In genomic region chr7:158740013-158740656, GRCh38 we compare ENCODE assay signal across 9 cellular contexts. TPM values are rescaled to one million over a fixed set of nuclear protein-coding genes. Genes with fewer than 3 reads are reported as not detected.
DNase-seq lines count a peak whose midpoint lies in the region; ATAC-seq, FAIRE-seq and TF ChIP-seq lines count a peak whose summit lies in the region.
"Had no signal": no experiment of that assay in that cellular context is flagged by ENCODE, and none has a peak within 500 bp of the region (broad histone marks: within the 10 kb centered on the region; RNA-seq: fewer than 3 reads in every experiment).

No MANE protein-coding gene starts in this region.

- in situ Hi-C loops in HAP-1 (cut with MboI; ENCODE audit: low sequenced_read_pairs): no loop called here

- no TSS peak for BruUV-seq in endothelial cell of umbilical vein (replicated peaks; lab: Mats Ljungman, UMichigan)

- TF ChIP-seq POLR2A in endothelial cell of umbilical vein (IDR thresholded peaks at IDR 0.05; ENCODE audit: low read depth, low read length): no peak

- DNase-seq in EH (ENCODE audit: low read depth): peak; percentile 88
- DNase-seq in OCI-M1 (lab: John Stamatoyannopoulos, UW): peak; percentile 3
- peak; percentile 89 for DNase-seq in endothelial cell of umbilical vein (ENCODE audit: low read depth, low spot score)
- no peak for DNase-seq in NCI-H1694 (lab: John Stamatoyannopoulos, UW)
- no peak for DNase-seq in NCI-H446 treated with DMSO at 0.1 percent for 48 hours (lab: John Stamatoyannopoulos, UW)
- DNase-seq in HAP-1 (ENCODE audit: low spot score in 2 of 2): no peak
- DNase-seq: NCI-H1694 treated with DMSO at 0.1 percent for 48 hours had no signal

- CTCF ChIA-PET in endothelial cell of umbilical vein (lab: Charles Lee): interaction anchor here (0.7 to 4.3 kb wide), 18 partner anchors 13 to 239 kb away, joined by 3 to 39 read pairs (median 4); partner anchors contain the start of genes ESYT2 and NCAPG2

- no peak for ATAC-seq in HG03159 (IDR thresholded peaks at IDR 0.05; ENCODE audit: unreplicated experiment)

- POLR2A ChIA-PET in endothelial cell of umbilical vein (lab: Charles Lee): interaction anchor here (1.3 to 2.4 kb wide), 2 partner anchors 9 to 35 kb away, joined by 3 to 12 read pairs; partner anchors contain the start of gene NCAPG2

- H3K27me3 ChIP-seq in endothelial cell of umbilical vein (ENCODE audit: control insufficient read depth in 2 of 2, insufficient read depth in 2 of 2, low read length in 2 of 2) (no peaks in the 10 kb centered on the region), neutrophil (no peaks in the 10 kb centered on the region), HAP-1 (ENCODE audit: low read depth) (no peaks in the 10 kb centered on the region)

- no peak for FAIRE-seq in endothelial cell of umbilical vein (lab: Jason Lieb, UNC)

- H3K9me3 ChIP-seq in endothelial cell of umbilical vein (replicated peaks; ENCODE audit: control insufficient read depth, insufficient read depth, low read length) (no peaks in the 10 kb centered on the region), neutrophil (no peaks in the 10 kb centered on the region), HAP-1 (no peaks in the 10 kb centered on the region)

- no peaks in the 10 kb centered on the region for H3K79me2 ChIP-seq in endothelial cell of umbilical vein (ENCODE audit: control insufficient read depth, insufficient read depth, low read length)

- dilution Hi-C loops in endothelial cell of umbilical vein (cut with MboI; ENCODE audit: extremely low pct_ligation_motif_present, low sequenced_read_pairs): no loop called here

- intact Hi-C loops in endothelial cell of umbilical vein (cut with micrococcal nuclease): loop anchor here (1.0 to 2.0 kb wide), 4 partner anchors 43 to 125 kb away; partner anchors contain the start of gene DYNC2I1

- no peaks in the 10 kb centered on the region for H4K20me1 ChIP-seq in endothelial cell of umbilical vein (replicated peaks; ENCODE audit: control insufficient read depth, extremely low read depth, insufficient read depth, low read length)

- H3K4me1 ChIP-seq in endothelial cell of umbilical vein (ENCODE audit: control insufficient read depth, extremely low read depth, insufficient read depth, low read length) (peaks cover 25% of the 10 kb centered on the region), neutrophil (ENCODE audit: control insufficient read depth in 1 of 2, insufficient read depth in 1 of 2, low read depth in 1 of 2, low read length in 1 of 2) (peaks cover 15 to 27% of the 10 kb centered on the region in 2 experiments), HAP-1 (no peaks in the 10 kb centered on the region)

- H3K4me3 ChIP-seq in endothelial cell of umbilical vein (replicated peaks in 1 of 3; ENCODE audit: insufficient read depth in 1 of 3, low read depth in 1 of 3, low read length in 3 of 3) (peak overlapping the region in 1 of 3 experiments; percentile 9), neutrophil (ENCODE audit: low read depth in 1 of 2, low read length in 1 of 2) (peak overlapping the region in 1 of 2 experiments; percentile 29), HAP-1 (no peak overlapping the region)

- no peaks in the 10 kb centered on the region for H3K9me1 ChIP-seq in endothelial cell of umbilical vein (replicated peaks; ENCODE audit: control insufficient read depth, extremely low read depth, insufficient read depth, low read length)

- H3K4me2 ChIP-seq in endothelial cell of umbilical vein (ENCODE audit: insufficient read depth, low read length): peak overlapping the region; percentile 59

- H3K27ac ChIP-seq in endothelial cell of umbilical vein (ENCODE audit: insufficient read depth, low read depth, low read length) (peak overlapping the region; percentile 69), neutrophil (peak overlapping the region; percentile 64)

- H3K36me3 ChIP-seq in endothelial cell of umbilical vein (ENCODE audit: control insufficient read depth in 2 of 2, extremely low read depth in 1 of 2, insufficient read depth in 2 of 2, low read length in 2 of 2): peaks cover 0 to 17% of the 10 kb centered on the region in 2 experiments
- peaks cover 47% of the 10 kb centered on the region for H3K36me3 ChIP-seq in neutrophil
- H3K36me3 ChIP-seq in HAP-1 (replicated peaks): peaks cover 26% of the 10 kb centered on the region

- H2AFZ ChIP-seq in endothelial cell of umbilical vein (ENCODE audit: low read depth, low read length): no peak overlapping the region

- peak overlapping the region; percentile 53 for H3K9ac ChIP-seq in endothelial cell of umbilical vein (replicated peaks; ENCODE audit: extremely low read depth, insufficient read depth, low read length)

- TF ChIP-seq CTCF in endothelial cell of umbilical vein (IDR thresholded peaks at IDR 0.05; ENCODE audit: extremely low read depth in 1 of 2, insufficient read depth in 1 of 2, low read depth in 1 of 2, low read length in 2 of 2) (no peak), neutrophil (IDR thresholded peaks at IDR 0.05) (no peak)

TF ChIP-seq in endothelial cell of umbilical vein, 7 proteins besides CTCF, POLR2A, EP300 and RAD21:
- TF ChIP-seq, protein P1, sequence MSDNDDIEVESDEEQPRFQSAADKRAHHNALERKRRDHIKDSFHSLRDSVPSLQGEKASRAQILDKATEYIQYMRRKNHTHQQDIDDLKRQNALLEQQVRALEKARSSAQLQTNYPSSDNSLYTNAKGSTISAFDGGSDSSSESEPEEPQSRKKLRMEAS (IDR thresholded peaks at IDR 0.05; ENCODE audit: insufficient read depth, insufficient read length): peak; percentile 60
- TF ChIP-seq POLR2AphosphoS5 (IDR thresholded peaks at IDR 0.05; ENCODE audit: insufficient read depth, low read depth, low read length) (peak; percentile 60), MYC (IDR thresholded peaks at IDR 0.05; ENCODE audit: low read depth, low read length) (no peak), JUN (IDR thresholded peaks at IDR 0.05; ENCODE audit: borderline replicate concordance, insufficient read depth, insufficient read length, low read depth) (no peak), FOS (IDR thresholded peaks at IDR 0.05; ENCODE audit: borderline replicate concordance, insufficient read depth, low read length) (peak; percentile 42), EZH2 (IDR thresholded peaks at IDR 0.05; ENCODE audit: borderline replicate concordance, low read depth, low read length, severe bottlenecking) (no peak), GATA2 (IDR thresholded peaks at IDR 0.05; ENCODE audit: insufficient read depth, insufficient read length, low read depth, low read length) (peak; percentile 31)

RNA-seq across cellular contexts. Expression of gene NCAPG2, which starts 35.5 kb away (rescaled TPM):
- total RNA-seq in endothelial cell of umbilical vein: 62.3 and 66.9 TPM in 2 replicates
- 15.5 and 19.2 TPM in 2 replicates for polyA plus RNA-seq in endothelial cell of umbilical vein
- 27.6 and 28.3 TPM in 2 replicates for polyA plus RNA-seq in endothelial cell of umbilical vein (2011; cell fraction: cytosol; rRNA removed)
- 46.2 and 61.6 TPM in 2 replicates for polyA plus RNA-seq in endothelial cell of umbilical vein (2011; cell fraction: nucleus; rRNA removed)
- 19.8 and 34.6 TPM in 2 replicates for polyA plus RNA-seq in endothelial cell of umbilical vein (2012)
- 64.7 and 83.6 TPM in 2 replicates for polyA minus RNA-seq in endothelial cell of umbilical vein
- 44.4 TPM for polyA minus RNA-seq in endothelial cell of umbilical vein (2011; cell fraction: cytosol; rRNA and poly(A)+ RNA removed)
- polyA minus RNA-seq in endothelial cell of umbilical vein (2011; cell fraction: nucleus; rRNA and poly(A)+ RNA removed): 44.0 and 61.6 TPM in 2 replicates

Comparison
In these comparisons a context has a peak if more than half of its experiments do, and no peak if none do; other contexts are left out.
1. DNase-seq: peak in EH (single experiment), OCI-M1 (single experiment) and endothelial cell of umbilical vein (single experiment); none in NCI-H1694 (single experiment), NCI-H446 treated with DMSO at 0.1 percent for 48 hours (single experiment) and HAP-1 (0 of 2).